8 cellular contexts compared by ENCODE assay signal in genomic region chr13:92187378-92187989, GRCh38.
DNase-seq lines count a peak whose midpoint lies in the region; ATAC-seq and TF ChIP-seq lines count a peak whose summit lies in the region.

No MANE protein-coding gene starts in this region.

- H3K27ac ChIP-seq in PC-3 (ENCODE audit: low read length) (no peak overlapping the region), endodermal cell (ENCODE audit: low read depth, low read length) (no peak overlapping the region), neural cell (ENCODE audit: low read length) (no peak overlapping the region)

- H3K9me3 ChIP-seq in PC-3 (ENCODE audit: low read length) (no peaks in the 10 kb centered on the region), endodermal cell (ENCODE audit: control insufficient read depth, low read length) (no peaks in the 10 kb centered on the region), neural cell (ENCODE audit: low read length) (no peaks in the 10 kb centered on the region)

- WGBS in endodermal cell (ENCODE audit: insufficient coverage in 1 of 2, insufficient read length in 1 of 2), 2 experiments: 0 to 11% methylated on average over 1 of the region's 1 CpG

- H3F3A ChIP-seq in PC-3 (ENCODE audit: low read length, unreplicated experiment) (no peaks in the 10 kb centered on the region), neural cell (ENCODE audit: insufficient read depth, low read length, poor library complexity, severe bottlenecking) (no peaks in the 10 kb centered on the region)

- no peaks in the 10 kb centered on the region for H3K27me3 ChIP-seq in PC-3 (ENCODE audit: low read length)
- H3K27me3 ChIP-seq in endodermal cell (ENCODE audit: control insufficient read depth, insufficient read depth, low read length, poor library complexity, severe bottlenecking): no peaks in the 10 kb centered on the region
- no peaks in the 10 kb centered on the region for H3K27me3 ChIP-seq in neural cell (ENCODE audit: insufficient read depth, low read depth, low read length)

- H2AFZ ChIP-seq in PC-3 (ENCODE audit: low read length) (no peak overlapping the region), neural cell (ENCODE audit: low read depth, low read length) (no peak overlapping the region)

- H3K27ac Mint-ChIP-seq in endodermal cell: no peak overlapping the region

- no peak for TF ChIP-seq EP300 in neural cell (conservative IDR thresholded peaks at IDR 0.05; ENCODE audit: poor library complexity, severe bottlenecking)

- H3K9me2 ChIP-seq in PC-3 (replicated peaks; ENCODE audit: low read length) (no peaks in the 10 kb centered on the region), neural cell (ENCODE audit: insufficient read depth, low read length) (no peaks in the 10 kb centered on the region)

- no peaks in the 10 kb centered on the region for H3K27me3 Mint-ChIP-seq in endodermal cell (ENCODE audit: insufficient read depth)

- H4K20me1 ChIP-seq in PC-3 (ENCODE audit: low read length): no peaks in the 10 kb centered on the region
- H4K20me1 ChIP-seq in neural cell (ENCODE audit: insufficient read depth): no peaks in the 10 kb centered on the region

- H3K4me1 ChIP-seq in PC-3 (ENCODE audit: insufficient read depth, low read length) (no peaks in the 10 kb centered on the region), endodermal cell (ENCODE audit: control insufficient read depth, insufficient read depth, low read length) (no peaks in the 10 kb centered on the region)

- no peak overlapping the region for H3K9ac ChIP-seq in PC-3 (ENCODE audit: low read length)
- H3K9ac ChIP-seq in endodermal cell (ENCODE audit: extremely low read depth, low read length, poor library complexity, severe bottlenecking): no peak overlapping the region
- H3K9ac ChIP-seq in neural cell (ENCODE audit: low read length): no peak overlapping the region

- TF ChIP-seq RAD21 in neural cell (conservative IDR thresholded peaks at IDR 0.05): peak; percentile 79

- peak; percentile 78 for TF ChIP-seq CTCF in PC-3 (conservative IDR thresholded peaks at IDR 0.05; ENCODE audit: low read depth, low read length)
- peak; percentile 97 for TF ChIP-seq CTCF in endodermal cell (conservative IDR thresholded peaks at IDR 0.05)
- TF ChIP-seq CTCF in neural cell (IDR thresholded peaks at IDR 0.05; ENCODE audit: poor library complexity, severe bottlenecking): peak; percentile 78

- H3K4me1 Mint-ChIP-seq in endodermal cell: no peaks in the 10 kb centered on the region

- DNase-seq in NOMO-1 treated with DMSO at 0.1 percent for 48 hours (lab: John Stamatoyannopoulos, UW; ENCODE audit: unreplicated experiment) (peak; percentile 9), NOMO-1 treated with dmso at 0.1 percent for 144 hours (lab: John Stamatoyannopoulos, UW; ENCODE audit: unreplicated experiment) (no peak), PC-3 (peak; percentile 46), endodermal cell (peak; percentile 59), cerebellum (ENCODE audit: low spot score) (no peak)

- H3K36me3 ChIP-seq in PC-3 (ENCODE audit: low read depth, low read length): no peaks in the 10 kb centered on the region
- H3K36me3 ChIP-seq in endodermal cell (ENCODE audit: control insufficient read depth, insufficient read depth, low read length): no peaks in the 10 kb centered on the region
- no peaks in the 10 kb centered on the region for H3K36me3 ChIP-seq in neural cell (ENCODE audit: insufficient read depth, low read length)

- no peak overlapping the region for H3K4me3 Mint-ChIP-seq in endodermal cell

- CTCF ChIA-PET in PC-3 (lab: Charles Lee): interaction anchor here (0.7 to 1.0 kb wide), 2 partner anchors 55 to 168 kb away, joined by 4 read pairs; no protein-coding TSS in a partner anchor

- peaks cover 4% of the 10 kb centered on the region for H3K9me3 Mint-ChIP-seq in endodermal cell

- BruUV-seq in PC-3 (replicated peaks; lab: Mats Ljungman, UMichigan): no TSS peak

- H3K36me3 Mint-ChIP-seq in endodermal cell (ENCODE audit: low read depth): no peaks in the 10 kb centered on the region

- peak; percentile 84 for ATAC-seq in GM21360 (IDR thresholded peaks at IDR 0.05; ENCODE audit: unreplicated experiment)
- ATAC-seq in HG03565 (IDR thresholded peaks at IDR 0.05; ENCODE audit: unreplicated experiment): peak; percentile 89
- no peak; the same call in 1 of the 2 replicates for ATAC-seq in PC-3

- H3K4me2 ChIP-seq in PC-3 (ENCODE audit: low read length) (no peak overlapping the region), neural cell (ENCODE audit: low read length) (no peak overlapping the region)

- H3K4me3 ChIP-seq in PC-3 (ENCODE audit: low read length) (no peak overlapping the region), endodermal cell (ENCODE audit: low read length) (no peak overlapping the region), neural cell (ENCODE audit: low read length) (no peak overlapping the region)

- H3K79me2 ChIP-seq in PC-3 (ENCODE audit: low read length): no peaks in the 10 kb centered on the region
- no peaks in the 10 kb centered on the region for H3K79me2 ChIP-seq in neural cell (replicated peaks; ENCODE audit: insufficient read depth, low read length)

- POLR2A ChIA-PET in PC-3 (lab: Charles Lee; ENCODE audit: unreplicated experiment): no interaction called here

- intact Hi-C loops in PC-3 (cut with micrococcal nuclease): loop anchor here (1.0 to 5.0 kb wide), 2 partner anchors 168 to 345 kb away; no protein-coding TSS in a partner anchor

TF ChIP-seq in neural cell, 6 proteins besides CTCF, POLR2A, EP300 and RAD21:
- TF ChIP-seq MXI1 (conservative IDR thresholded peaks at IDR 0.05; ENCODE audit: poor library complexity, severe bottlenecking): no peak
- no peak for TF ChIP-seq REST (IDR thresholded peaks at IDR 0.05; ENCODE audit: borderline replicate concordance)
- TF ChIP-seq EZH2 (IDR thresholded peaks at IDR 0.05; ENCODE audit: borderline replicate concordance, insufficient read depth, low read length, poor library complexity, severe bottlenecking): no peak
- TF ChIP-seq SMC3 (conservative IDR thresholded peaks at IDR 0.05; ENCODE audit: poor library complexity): peak; percentile 77
- no peak for TF ChIP-seq POLR2AphosphoS5 (IDR thresholded peaks at IDR 0.05)

Comparison
In these comparisons a context has a peak if more than half of its experiments do, and no peak if none do; other contexts are left out.
1. DNase-seq: peak in NOMO-1 treated with DMSO at 0.1 percent for 48 hours (single experiment), PC-3 (single experiment) and endodermal cell (single experiment); none in NOMO-1 treated with dmso at 0.1 percent for 144 hours (single experiment) and cerebellum (single experiment).
2. Peak in every context shown above with its lines, with median percentiles within 50 percentile points of each other: CTCF ChIP-seq.